In the genomic region with DNA sequence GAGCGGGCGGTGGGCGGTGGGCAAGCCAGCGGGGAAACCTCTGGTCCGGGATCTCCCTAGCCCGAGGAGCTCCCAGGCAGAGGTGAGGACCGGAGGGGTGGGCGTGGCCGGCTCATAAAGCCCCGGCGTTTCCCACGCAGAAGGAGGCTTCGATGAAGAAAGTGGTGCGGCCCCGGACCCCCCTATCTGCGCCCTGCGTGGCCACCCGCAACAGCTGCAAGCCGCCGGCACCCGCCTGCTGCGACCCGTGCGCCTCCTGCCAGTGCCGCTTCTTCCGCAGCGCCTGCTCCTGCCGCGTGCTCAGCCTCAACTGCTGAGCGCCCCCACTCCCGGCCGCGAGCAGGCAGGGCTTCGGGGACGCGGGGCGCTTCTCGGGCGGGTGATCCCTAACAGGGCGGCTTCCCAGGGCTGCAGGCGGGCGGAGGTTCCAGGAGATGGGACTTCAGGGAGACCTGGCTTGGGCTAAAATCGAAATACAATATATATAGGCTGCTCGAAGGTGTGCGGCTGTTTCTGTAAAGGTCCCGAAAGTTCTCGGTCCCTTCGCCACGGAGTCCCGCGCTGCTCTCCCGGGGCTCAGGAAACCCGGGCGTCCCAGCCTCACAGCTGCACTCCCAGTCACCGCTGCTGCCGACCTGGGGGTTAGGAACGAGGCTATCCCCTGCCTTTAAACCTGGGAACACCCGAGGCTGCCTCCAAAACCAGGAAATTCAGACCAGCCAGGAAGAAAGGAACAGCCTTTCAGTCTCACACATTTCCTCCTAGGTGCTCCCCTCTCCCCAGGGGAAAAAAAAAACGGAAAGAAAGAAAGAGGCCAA, we compare ENCODE assay signal across 9 cellular contexts. TPM values are rescaled to one million over a fixed set of nuclear protein-coding genes. Genes with fewer than 3 reads are reported as not detected.
DNase-seq lines count a peak whose midpoint lies in the region; ATAC-seq and TF ChIP-seq lines count a peak whose summit lies in the region.
"Had no signal": no experiment of that assay in that cellular context is flagged by ENCODE, and none has a peak within 500 bp of the region (broad histone marks: within the 10 kb centered on the region; RNA-seq: fewer than 3 reads in every experiment).

No MANE protein-coding gene starts in this region.

- H3K27me3 ChIP-seq in right cardiac atrium (ENCODE audit: control insufficient read depth, insufficient read depth) = no peaks in the 10 kb centered on the region

- TF ChIP-seq CTCF in GM13976 (IDR thresholded peaks at IDR 0.05; ENCODE audit: borderline replicate concordance, control extremely low read depth, extremely low read depth, insufficient read depth, missing control alignments) = no peak

- H3K27ac ChIP-seq in right cardiac atrium (ENCODE audit: low read length) = no peak overlapping the region

- in situ Hi-C loops in GM13976 (cut with MboI; ENCODE audit: low sequenced_read_pairs, unreplicated experiment) (no loop called here), G401 (cut with HindIII; ENCODE audit: low sequenced_read_pairs) (no loop called here)

- ATAC-seq in right cardiac atrium = peak; percentile 81 to 83
- ATAC-seq in sciatic nerve = peak; percentile 79
- ATAC-seq in HG03460 (IDR thresholded peaks at IDR 0.05; ENCODE audit: unreplicated experiment) = no peak

- peaks cover 32% of the 10 kb centered on the region for H3K36me3 Mint-ChIP-seq in activated naive CD8-positive, alpha-beta T cell treated with anti-CD3 and anti-CD28 coated beads for 36 hours

- peaks cover 4% of the 10 kb centered on the region for H3K4me1 ChIP-seq in right cardiac atrium (ENCODE audit: control insufficient read depth, insufficient read depth, low read length)

- intact Hi-C loops in right cardiac atrium (cut with DNase I) (no loop called here), sciatic nerve (cut with DNase I) (no loop called here)

- H3K4me3 ChIP-seq in right cardiac atrium (ENCODE audit: low read length) = peak overlapping the region; percentile 1

- no peaks in the 10 kb centered on the region for H3K9me3 Mint-ChIP-seq in activated naive CD8-positive, alpha-beta T cell treated with anti-CD3 and anti-CD28 coated beads for 36 hours

- peaks cover 3% of the 10 kb centered on the region for H3K4me1 Mint-ChIP-seq in activated naive CD8-positive, alpha-beta T cell treated with anti-CD3 and anti-CD28 coated beads for 36 hours
- H3K4me1 Mint-ChIP-seq: brain had no signal

- no peaks in the 10 kb centered on the region for H3K9me3 ChIP-seq in right cardiac atrium (ENCODE audit: control insufficient read depth, low read length)

- H3K4me3 Mint-ChIP-seq in activated naive CD8-positive, alpha-beta T cell treated with anti-CD3 and anti-CD28 coated beads for 36 hours = peak overlapping the region; percentile 22

- WGBS in right cardiac atrium = 11% methylated on average over 59 of the region's 59 CpGs

- DNase-seq in GM13976 (ENCODE audit: low spot score) (peak; percentile 60), right cardiac atrium (peak; percentile 35 to 69 (median 68)), sciatic nerve (ENCODE audit: low spot score) (no peak), NAMALWA (ENCODE audit: low spot score) (no peak), LoVo (ENCODE audit: low spot score) (no peak), G401 (ENCODE audit: low spot score) (no peak)
- peak; percentile 30 for DNase-seq in activated naive CD8-positive, alpha-beta T cell treated with anti-CD3 and anti-CD28 coated beads for 36 hours

- H3K27me3 Mint-ChIP-seq in activated naive CD8-positive, alpha-beta T cell treated with anti-CD3 and anti-CD28 coated beads for 36 hours = peaks cover 18% of the 10 kb centered on the region
- H3K27me3 Mint-ChIP-seq: brain had no signal

- H3K27ac Mint-ChIP-seq in activated naive CD8-positive, alpha-beta T cell treated with anti-CD3 and anti-CD28 coated beads for 36 hours = no peak overlapping the region
- H3K27ac Mint-ChIP-seq: brain had no signal

RNA-seq across cellular contexts. Expression of gene ASIP, which starts 27.8 kb away (rescaled TPM):
- total RNA-seq in activated naive CD8-positive, alpha-beta T cell treated with anti-CD3 and anti-CD28 coated beads for 36 hours = not detected
- total RNA-seq in right cardiac atrium = 1 to 10 TPM in 3 of 4 donors, under 1 TPM in 1; 0.67 to 3.3 (median 2.7) TPM
- polyA plus RNA-seq in right cardiac atrium = 8.0 TPM
- total RNA-seq in sciatic nerve = 3.0 TPM
- total RNA-seq in G401 (2014; rRNA removed; shearing (Covaris generic)) = not detected in 2 replicates

RNA-seq across cellular contexts. Expression of gene AHCY, which starts 34.1 kb away (rescaled TPM):
- total RNA-seq in activated naive CD8-positive, alpha-beta T cell treated with anti-CD3 and anti-CD28 coated beads for 36 hours = 100 to 1,000 TPM; 245 to 254 TPM
- total RNA-seq in right cardiac atrium (10 to 100 TPM; 48.0 to 77.1 (median 64.5) TPM), sciatic nerve (48.1 TPM)
- polyA plus RNA-seq in right cardiac atrium = 64.3 TPM
- 302 and 320 TPM in 2 replicates for total RNA-seq in G401 (2014; rRNA removed; shearing (Covaris generic))

Comparison
In these comparisons a context has a peak if more than half of its experiments do, and no peak if none do; other contexts are left out.
1. DNase-seq: peak in GM13976 (single experiment), activated naive CD8-positive, alpha-beta T cell treated with anti-CD3 and anti-CD28 coated beads for 36 hours (single experiment) and right cardiac atrium (3 of 3); none in sciatic nerve (single experiment), NAMALWA (single experiment), LoVo (single experiment) and G401 (single experiment).